1 cellular context compared by ENCODE assay signal in genomic region chr3:14431556-14431927, GRCh38.
TF ChIP-seq lines count a peak whose summit lies in the region.

No MANE protein-coding gene starts in this region.

TF ChIP-seq in IMR-90, 13 proteins besides CTCF, POLR2A, EP300 and RAD21 (continued from another document):
- TF ChIP-seq MAZ (IDR thresholded peaks at IDR 0.05; ENCODE audit: borderline replicate concordance, low read depth, low read length), result no peak
- no peak for TF ChIP-seq RCOR1 (IDR thresholded peaks at IDR 0.05; ENCODE audit: insufficient replicate concordance, low read length)
- TF ChIP-seq RFX5 (IDR thresholded peaks at IDR 0.05; ENCODE audit: low read depth, low read length), result no peak
- TF ChIP-seq FOS (IDR thresholded peaks at IDR 0.05; ENCODE audit: low read depth, low read length), result no peak
- TF ChIP-seq ELK1 (IDR thresholded peaks at IDR 0.05; ENCODE audit: borderline replicate concordance, low read depth, low read length), result no peak
- no peak for TF ChIP-seq MAFK (IDR thresholded peaks at IDR 0.05; ENCODE audit: low read depth, low read length)
